8 cellular contexts compared by ENCODE assay signal in the genomic region with DNA sequence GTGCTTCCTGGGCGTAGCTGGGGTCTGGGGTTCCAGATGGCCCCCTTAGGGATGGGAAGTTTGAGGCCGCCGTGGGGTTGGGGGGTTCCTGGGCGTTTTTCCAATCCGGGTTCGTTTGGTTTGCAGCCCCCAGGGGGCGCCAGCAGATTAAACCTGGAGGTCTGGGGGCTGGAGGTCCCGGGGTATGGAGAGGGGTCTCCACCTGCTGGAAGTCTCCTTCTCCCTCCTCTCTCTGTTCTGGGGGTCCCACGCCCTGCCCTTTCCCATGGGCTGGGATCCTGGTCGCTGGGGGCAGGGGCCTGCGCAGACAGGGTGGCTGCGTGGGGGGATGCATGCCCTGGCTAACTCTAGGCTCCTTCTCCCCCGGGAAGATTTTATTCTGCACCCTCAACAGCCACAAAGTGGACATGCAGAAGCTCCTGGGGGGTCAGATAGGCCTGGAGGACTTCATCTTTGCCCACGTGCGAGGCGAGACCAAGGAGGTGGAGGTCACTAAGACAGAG. TPM values are rescaled to one million over a fixed set of nuclear protein-coding genes. Genes with fewer than 3 reads are reported as not detected.
A peak's percentile ranks its signal among the peaks of the same experiment; 100 is the strongest.
DNase-seq lines count a peak whose midpoint lies in the region; ATAC-seq lines count a peak whose summit lies in the region.

No MANE protein-coding gene starts in this region.

- POLR2A ChIA-PET in activated CD4-positive, alpha-beta T cell treated with anti-CD3 and anti-CD28 coated beads, Interleukin-2, amount 10 ng/mL, durations not matched to agents 7 days and 5 days (lab: Charles Lee) = no interaction called here

- no peaks in the 10 kb centered on the region for H3K27me3 Mint-ChIP-seq in activated CD4-positive, alpha-beta T cell treated with anti-CD3 and anti-CD28 coated beads, Interleukin-2, amount 10 ng/mL, durations not matched to agents 7 days and 5 days

- CTCF ChIA-PET in activated CD4-positive, alpha-beta T cell treated with anti-CD3 and anti-CD28 coated beads, Interleukin-2, amount 10 ng/mL, durations not matched to agents 7 days and 5 days (lab: Charles Lee) = interaction anchor here (1.0 to 1.1 kb wide), 3 partner anchors 10 to 122 kb away, joined by 3 read pairs; a partner anchor contains a TSS

- H3K4me1 Mint-ChIP-seq in activated CD4-positive, alpha-beta T cell treated with anti-CD3 and anti-CD28 coated beads, Interleukin-2, amount 10 ng/mL, durations not matched to agents 7 days and 5 days = no peaks in the 10 kb centered on the region
- H3K4me1 Mint-ChIP-seq in stimulated activated effector memory CD8-positive, alpha-beta T cell treated with anti-CD3 and anti-CD28 coated beads, Interleukin-12 subunit alpha, Interleukin-12 subunit beta, amount 100 ng/mL, for 72 hours = no peaks in the 10 kb centered on the region

- no peaks in the 10 kb centered on the region for H3K36me3 ChIP-seq in MG63

- peaks cover 6% of the 10 kb centered on the region for H3K9me3 Mint-ChIP-seq in activated CD4-positive, alpha-beta T cell treated with anti-CD3 and anti-CD28 coated beads, Interleukin-2, amount 10 ng/mL, durations not matched to agents 7 days and 5 days
- no peaks in the 10 kb centered on the region for H3K9me3 Mint-ChIP-seq in stimulated activated effector memory CD8-positive, alpha-beta T cell treated with anti-CD3 and anti-CD28 coated beads, Interleukin-12 subunit alpha, Interleukin-12 subunit beta, amount 100 ng/mL, for 72 hours

- H3K9me3 ChIP-seq in MG63 = no peaks in the 10 kb centered on the region

- 0 out of 2 replicates have a peak, but pooled peaks cover 4% of the 10 kb centered on the region for H3K27me3 ChIP-seq in MG63

- H3K4me3 ChIP-seq in MG63 = no peak overlapping the region

- ATAC-seq in stimulated activated effector memory CD8-positive, alpha-beta T cell treated with anti-CD3 and anti-CD28 coated beads, Interleukin-12 subunit alpha, Interleukin-12 subunit beta, amount 100 ng/mL, for 72 hours = no peak
- no peak for ATAC-seq in GM21619 (IDR thresholded peaks at IDR 0.05; ENCODE audit: unreplicated experiment)

- no peak overlapping the region for H3K27ac Mint-ChIP-seq in activated CD4-positive, alpha-beta T cell treated with anti-CD3 and anti-CD28 coated beads, Interleukin-2, amount 10 ng/mL, durations not matched to agents 7 days and 5 days
- no peak overlapping the region for H3K27ac Mint-ChIP-seq in stimulated activated effector memory CD8-positive, alpha-beta T cell treated with anti-CD3 and anti-CD28 coated beads, Interleukin-12 subunit alpha, Interleukin-12 subunit beta, amount 100 ng/mL, for 72 hours

- no peak overlapping the region for H3K4me3 Mint-ChIP-seq in activated CD4-positive, alpha-beta T cell treated with anti-CD3 and anti-CD28 coated beads, Interleukin-2, amount 10 ng/mL, durations not matched to agents 7 days and 5 days
- peak overlapping the region; percentile 35 for H3K4me3 Mint-ChIP-seq in stimulated activated effector memory CD8-positive, alpha-beta T cell treated with anti-CD3 and anti-CD28 coated beads, Interleukin-12 subunit alpha, Interleukin-12 subunit beta, amount 100 ng/mL, for 72 hours

- DNase-seq in activated gamma-delta T cell treated with Interleukin-2 at 50 U/mL for 16 hours (peak; percentile 55), activated gamma-delta T cell (lab: John Stamatoyannopoulos, UW) (no peak), germinal center (ENCODE audit: low spot score) (peak; percentile 49), MG63 (no peak), NCI-H128 (lab: John Stamatoyannopoulos, UW; ENCODE audit: unreplicated experiment) (no peak)
- DNase-seq in activated CD4-positive, alpha-beta T cell treated with anti-CD3 and anti-CD28 coated beads, Interleukin-2, amount 10 ng/mL, durations not matched to agents 7 days and 5 days = peak; percentile 33
- DNase-seq in stimulated activated effector memory CD8-positive, alpha-beta T cell treated with anti-CD3 and anti-CD28 coated beads, Interleukin-12 subunit alpha, Interleukin-12 subunit beta, amount 100 ng/mL, for 72 hours (ENCODE audit: low spot score in 2 of 2) = no peak

- no peaks in the 10 kb centered on the region for H3K36me3 Mint-ChIP-seq in activated CD4-positive, alpha-beta T cell treated with anti-CD3 and anti-CD28 coated beads, Interleukin-2, amount 10 ng/mL, durations not matched to agents 7 days and 5 days (ENCODE audit: low read depth)
- H3K36me3 Mint-ChIP-seq in stimulated activated effector memory CD8-positive, alpha-beta T cell treated with anti-CD3 and anti-CD28 coated beads, Interleukin-12 subunit alpha, Interleukin-12 subunit beta, amount 100 ng/mL, for 72 hours = no peaks in the 10 kb centered on the region

RNA-seq across cellular contexts. Expression of a gene that starts 0.9 kb away (rescaled TPM):
- total RNA-seq in activated CD4-positive, alpha-beta T cell treated with anti-CD3 and anti-CD28 coated beads, Interleukin-2, amount 10 ng/mL, durations not matched to agents 7 days and 5 days = under 1 TPM; 0.57 to 0.71 TPM
- total RNA-seq in MG63 (2014; rRNA removed; shearing (Covaris generic); ENCODE audit: low replicate concordance) = not detected in 2 replicates

RNA-seq across cellular contexts. Expression of a gene that starts 13.4 kb away (rescaled TPM):
- 10 to 100 TPM; 47.8 to 54.1 TPM for total RNA-seq in activated CD4-positive, alpha-beta T cell treated with anti-CD3 and anti-CD28 coated beads, Interleukin-2, amount 10 ng/mL, durations not matched to agents 7 days and 5 days
- 42.5 and 43.5 TPM in 2 replicates for total RNA-seq in MG63 (2014; rRNA removed; shearing (Covaris generic); ENCODE audit: low replicate concordance)

RNA-seq across cellular contexts. Expression of a gene that starts 20.5 kb away (rescaled TPM):
- total RNA-seq in activated CD4-positive, alpha-beta T cell treated with anti-CD3 and anti-CD28 coated beads, Interleukin-2, amount 10 ng/mL, durations not matched to agents 7 days and 5 days = under 1 TPM; 0.92 to 1.00 TPM
- 1.9 and 2.1 TPM in 2 replicates for total RNA-seq in MG63 (2014; rRNA removed; shearing (Covaris generic); ENCODE audit: low replicate concordance)

RNA-seq across cellular contexts. Expression of a gene that starts 28.8 kb away (rescaled TPM):
- 10 to 100 TPM; 62.1 to 67.6 TPM for total RNA-seq in activated CD4-positive, alpha-beta T cell treated with anti-CD3 and anti-CD28 coated beads, Interleukin-2, amount 10 ng/mL, durations not matched to agents 7 days and 5 days
- 17.6 and 26.4 TPM in 2 replicates for total RNA-seq in MG63 (2014; rRNA removed; shearing (Covaris generic); ENCODE audit: low replicate concordance)

RNA-seq across cellular contexts. Expression of a gene that starts 40.4 kb away (rescaled TPM):
- 10 to 100 TPM; 31.8 to 39.1 TPM for total RNA-seq in activated CD4-positive, alpha-beta T cell treated with anti-CD3 and anti-CD28 coated beads, Interleukin-2, amount 10 ng/mL, durations not matched to agents 7 days and 5 days
- total RNA-seq in MG63 (2014; rRNA removed; shearing (Covaris generic); ENCODE audit: low replicate concordance) = 13.1 and 25.3 TPM in 2 replicates

Comparison
In these comparisons a context has a peak if more than half of its experiments do, and no peak if none do; other contexts are left out.
1. DNase-seq: peak in activated gamma-delta T cell treated with Interleukin-2 at 50 U/mL for 16 hours (single experiment), activated CD4-positive, alpha-beta T cell treated with anti-CD3 and anti-CD28 coated beads, Interleukin-2, amount 10 ng/mL, durations not matched to agents 7 days and 5 days (single experiment) and germinal center (single experiment); none in activated gamma-delta T cell (single experiment), stimulated activated effector memory CD8-positive, alpha-beta T cell treated with anti-CD3 and anti-CD28 coated beads, Interleukin-12 subunit alpha, Interleukin-12 subunit beta, amount 100 ng/mL, for 72 hours (0 of 2), MG63 (single experiment) and NCI-H128 (single experiment).